1 cellular context compared by ENCODE assay signal in the genomic region with DNA sequence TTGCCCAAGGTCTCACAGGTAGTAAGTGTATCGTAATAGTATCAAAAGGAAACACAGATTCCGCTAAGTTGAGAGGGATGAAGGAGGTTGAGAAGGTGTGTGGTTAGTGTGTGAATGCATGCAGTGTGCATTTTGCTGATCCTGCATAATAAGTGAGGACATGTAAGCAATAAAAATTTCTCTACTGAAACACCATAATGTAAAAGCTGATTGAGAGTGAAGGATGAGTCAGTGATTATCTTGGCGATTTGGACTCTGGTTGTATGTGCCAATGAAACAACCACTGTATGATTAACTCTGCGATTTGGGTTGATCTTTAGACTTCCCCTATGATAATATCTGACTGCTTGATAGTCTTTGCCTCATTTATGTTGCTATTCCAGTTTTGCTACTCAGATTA.
TF ChIP-seq lines count a peak whose summit lies in the region.

No MANE protein-coding gene starts in this region.

TF ChIP-seq in SK-N-SH, 30 proteins besides CTCF, POLR2A, EP300 and RAD21:
- TF ChIP-seq EZH2phosphoT487 (IDR thresholded peaks at IDR 0.05; ENCODE audit: borderline replicate concordance, low read depth) (no peak), FOXM1 (IDR thresholded peaks at IDR 0.05; ENCODE audit: low read depth) (no peak), CHD2 (IDR thresholded peaks at IDR 0.05; ENCODE audit: low read length, partially characterized antibody) (no peak), TEAD4 (IDR thresholded peaks at IDR 0.05; ENCODE audit: borderline replicate concordance, insufficient read depth) (no peak), NFIC (IDR thresholded peaks at IDR 0.05; ENCODE audit: borderline replicate concordance) (peak; percentile 52), FOSL2 (IDR thresholded peaks at IDR 0.05; ENCODE audit: borderline replicate concordance, low read depth) (peak; percentile 60; the same call in 1 of the 2 replicates), PBX3 (IDR thresholded peaks at IDR 0.05) (peak; percentile 81), SMC3 (IDR thresholded peaks at IDR 0.05; ENCODE audit: low read depth, low read length) (no peak), JUND (IDR thresholded peaks at IDR 0.05) (peak; percentile 64), TCF12 (IDR thresholded peaks at IDR 0.05) (peak; percentile 47; the same call in 1 of the 2 replicates)
TF ChIP-seq in SK-N-SH: peak in this region for 5.
